ENCODE assay signal across 8 cellular contexts in the genomic region with DNA sequence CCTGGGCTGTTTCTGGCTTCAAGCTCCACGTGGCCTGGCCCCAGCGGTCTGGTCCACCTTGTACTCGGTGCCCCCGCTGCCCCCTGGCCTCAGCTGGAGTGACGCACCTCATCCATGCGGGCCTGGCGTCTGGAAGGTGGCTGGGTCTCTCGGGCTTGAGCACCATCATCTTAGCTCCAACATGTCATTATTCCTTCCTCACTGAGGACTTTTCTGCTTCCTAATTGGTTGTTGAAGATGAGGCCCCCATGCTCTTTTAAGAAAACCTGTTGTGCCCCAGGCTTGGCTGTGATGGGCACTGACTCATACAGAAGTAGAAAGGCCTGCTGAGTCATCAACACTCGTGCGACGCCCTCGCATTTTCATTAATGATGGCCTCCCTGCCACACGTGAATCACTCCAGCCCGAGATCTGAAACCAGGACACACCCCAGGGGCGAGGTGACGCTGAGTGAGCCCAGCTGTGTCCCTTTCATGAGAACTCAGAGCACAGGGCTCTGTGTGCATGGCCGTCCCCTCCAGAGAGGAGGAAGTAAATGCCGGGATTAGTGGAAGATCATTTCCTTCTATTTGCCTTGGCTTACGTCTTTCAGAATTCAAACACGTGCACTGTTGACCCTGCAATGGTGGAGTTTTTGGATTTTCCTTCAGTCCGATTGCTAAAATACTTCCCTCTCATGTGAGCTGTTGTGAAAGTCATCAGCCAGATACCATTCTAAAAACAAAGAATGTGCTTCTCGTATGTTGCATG. TPM values are rescaled to one million over a fixed set of nuclear protein-coding genes. Genes with fewer than 3 reads are reported as not detected.
DNase-seq lines count a peak whose midpoint lies in the region; ATAC-seq, FAIRE-seq and TF ChIP-seq lines count a peak whose summit lies in the region.

No MANE protein-coding gene starts in this region.

- in situ Hi-C loops in GM13976 (cut with MboI; ENCODE audit: low sequenced_read_pairs, unreplicated experiment) = loop anchor here (25.0 kb wide), 5 partner anchors 188 to 737 kb away; a partner anchor contains a TSS

- H2AFZ ChIP-seq in HCT116 (ENCODE audit: low read depth, low read length, poor library complexity, severe bottlenecking) (peak overlapping the region; percentile 79), MM.1S (ENCODE audit: low read length) (peak overlapping the region; percentile 40; the same call in 1 of the 2 replicates)

- H3F3A ChIP-seq in MM.1S (ENCODE audit: insufficient read depth, low read length) = peaks cover 7% of the 10 kb centered on the region

- no peaks in the 10 kb centered on the region for H3K9me3 Mint-ChIP-seq in activated CD8-positive, alpha-beta T cell treated with anti-CD3 and anti-CD28 coated beads for 36 hours

- H3K27me3 ChIP-seq in HCT116 (ENCODE audit: insufficient read depth, low read length) (no peaks in the 10 kb centered on the region), MM.1S (replicated peaks; ENCODE audit: insufficient read depth, low read length) (no peaks in the 10 kb centered on the region)

- TF ChIP-seq RAD21 in HCT116 (IDR thresholded peaks at IDR 0.05; ENCODE audit: low read depth) = no peak

- no peak for FAIRE-seq in D721Med (lab: Jason Lieb, UNC)

- H3K27ac Mint-ChIP-seq in activated CD8-positive, alpha-beta T cell treated with anti-CD3 and anti-CD28 coated beads for 36 hours = no peak overlapping the region

- no peaks in the 10 kb centered on the region for H3K36me3 Mint-ChIP-seq in activated CD8-positive, alpha-beta T cell treated with anti-CD3 and anti-CD28 coated beads for 36 hours (ENCODE audit: low read depth)

- POLR2A ChIA-PET in HCT116 (lab: Charles Lee) = no interaction called here
- POLR2A ChIA-PET in activated CD8-positive, alpha-beta T cell treated with anti-CD3 and anti-CD28 coated beads for 36 hours (lab: Charles Lee) = no interaction called here

- no peak overlapping the region for H3K4me3 Mint-ChIP-seq in activated CD8-positive, alpha-beta T cell treated with anti-CD3 and anti-CD28 coated beads for 36 hours

- DNase-seq in GM13976 (ENCODE audit: low spot score) (peak; percentile 72), HCT116 (ENCODE audit: low read depth, low spot score) (peak; percentile 90), MM.1S (peak; percentile 83), fibroblast of gingiva (ENCODE audit: low read depth) (peak; percentile 76), renal cortical epithelial cell (ENCODE audit: low read depth) (peak; percentile 94), D721Med (ENCODE audit: insufficient read length, low spot score) (no peak), SKM-1 treated with dmso at 0.1 percent for 144 hours (lab: John Stamatoyannopoulos, UW; ENCODE audit: unreplicated experiment) (no peak)
- DNase-seq in activated CD8-positive, alpha-beta T cell treated with anti-CD3 and anti-CD28 coated beads for 36 hours = peak; percentile 94

- peaks cover 15 to 28% of the 10 kb centered on the region in 2 experiments for H3K4me1 ChIP-seq in HCT116 (ENCODE audit: control insufficient read depth in 1 of 2, insufficient read depth in 2 of 2, low read length in 2 of 2)
- H3K4me1 ChIP-seq in MM.1S (ENCODE audit: low read length) = peaks cover 28% of the 10 kb centered on the region

- peaks cover 27% of the 10 kb centered on the region for H3K4me1 Mint-ChIP-seq in activated CD8-positive, alpha-beta T cell treated with anti-CD3 and anti-CD28 coated beads for 36 hours (ENCODE audit: low read depth)

- H3K79me2 ChIP-seq in HCT116 (ENCODE audit: insufficient read depth, low read length) (no peaks in the 10 kb centered on the region), MM.1S (ENCODE audit: low read length) (no peaks in the 10 kb centered on the region)

- TF ChIP-seq POLR2A in HCT116 (IDR thresholded peaks at IDR 0.05; ENCODE audit: borderline replicate concordance, extremely low read depth, insufficient read depth, insufficient read length) = no peak

- H3K36me3 ChIP-seq in HCT116 (ENCODE audit: control insufficient read depth in 1 of 2, insufficient read depth in 2 of 2, low read length in 2 of 2) (no peaks in the 10 kb centered on the region), MM.1S (replicated peaks; ENCODE audit: insufficient read depth, low read length) (no peaks in the 10 kb centered on the region)

- TF ChIP-seq CTCF in GM13976 (IDR thresholded peaks at IDR 0.05; ENCODE audit: borderline replicate concordance, control extremely low read depth, extremely low read depth, insufficient read depth, missing control alignments) (no peak), HCT116 (IDR thresholded peaks at IDR 0.05 in 2 of 3, conservative IDR thresholded peaks at IDR 0.05 in 1 of 3; ENCODE audit: borderline replicate concordance in 1 of 3, insufficient read depth in 1 of 3, low read depth in 2 of 3, low read length in 2 of 3) (no peak), MM.1S (IDR thresholded peaks at IDR 0.05; ENCODE audit: low read length) (no peak), D721Med (IDR thresholded peaks at IDR 0.05; ENCODE audit: insufficient read depth, missing control alignments) (no peak)
- TF ChIP-seq CTCF in activated CD8-positive, alpha-beta T cell treated with anti-CD3 and anti-CD28 coated beads for 36 hours (IDR thresholded peaks at IDR 0.05) = no peak

- H3K9me3 ChIP-seq in HCT116 (ENCODE audit: control insufficient read depth in 1 of 2, insufficient read depth in 1 of 2, low read depth in 1 of 2, low read length in 2 of 2) (no peaks in the 10 kb centered on the region), MM.1S (replicated peaks; ENCODE audit: insufficient read depth, low read length) (no peaks in the 10 kb centered on the region)

- H3K4me2 ChIP-seq in HCT116 (ENCODE audit: low read length) (peak overlapping the region; percentile 69), MM.1S (ENCODE audit: low read depth, low read length) (peak overlapping the region; percentile 63)

- RAD21 ChIA-PET in HCT116 (lab: Charles Lee; ENCODE audit: low non-redundant PET in 1 of 2, low total read pairs in 2 of 2, uncharacterized antibody in 2 of 2, unreplicated experiment in 2 of 2) = no interaction called here

- H3K27me3 Mint-ChIP-seq in activated CD8-positive, alpha-beta T cell treated with anti-CD3 and anti-CD28 coated beads for 36 hours = peaks cover 62% of the 10 kb centered on the region

- H4K20me1 ChIP-seq in HCT116 (ENCODE audit: insufficient read depth) (no peaks in the 10 kb centered on the region), MM.1S (ENCODE audit: insufficient read depth, low read length) (no peaks in the 10 kb centered on the region)

- H3K4me3 ChIP-seq in HCT116 (replicated peaks in 1 of 2; ENCODE audit: low read depth in 1 of 2, low read length in 2 of 2) = peak overlapping the region; percentile 12 to 29
- peak overlapping the region; percentile 29; the same call in 1 of the 2 replicates for H3K4me3 ChIP-seq in MM.1S (ENCODE audit: low read length)

- H3K9ac ChIP-seq in HCT116 (ENCODE audit: low read length) (peak overlapping the region; percentile 13), MM.1S (ENCODE audit: low read length) (peak overlapping the region; percentile 53)

- BruUV-seq in HCT116 (replicated peaks; lab: Mats Ljungman, UMichigan) = no TSS peak

- H3K9me2 ChIP-seq in HCT116 (ENCODE audit: insufficient read depth) = no peaks in the 10 kb centered on the region
- H3K9me2 ChIP-seq in MM.1S (replicated peaks; ENCODE audit: insufficient read depth, low read length) = no peaks in the 10 kb centered on the region

- CTCF ChIA-PET in HCT116 (lab: Charles Lee) = interaction anchor here (0.9 to 2.1 kb wide), 2 partner anchors 22 to 751 kb away, joined by 4 to 5 read pairs; no protein-coding TSS in a partner anchor
- CTCF ChIA-PET in activated CD8-positive, alpha-beta T cell treated with anti-CD3 and anti-CD28 coated beads for 36 hours (lab: Charles Lee) = interaction anchor here (1.9 to 2.2 kb wide), 2 partner anchors 22 to 750 kb away, joined by 4 to 7 read pairs; no protein-coding TSS in a partner anchor

- ATAC-seq in HCT116 = peak; percentile 95
- ATAC-seq in activated CD8-positive, alpha-beta T cell treated with anti-CD3 and anti-CD28 coated beads for 36 hours = peak; percentile 96

- no peak overlapping the region for H3K27ac ChIP-seq in HCT116 (ENCODE audit: low read depth, low read length)
- H3K27ac ChIP-seq in MM.1S (ENCODE audit: low read length) = peak overlapping the region; percentile 67

- intact Hi-C loops in HCT116 (cut with micrococcal nuclease) = no loop called here
- intact Hi-C loops in activated CD8-positive, alpha-beta T cell treated with anti-CD3 and anti-CD28 coated beads for 36 hours (cut with micrococcal nuclease) = no loop called here

TF ChIP-seq in HCT116, 20 proteins besides CTCF, POLR2A, EP300 and RAD21 (continues in another document):
- no peak for TF ChIP-seq EZH2phosphoT487 (IDR thresholded peaks at IDR 0.05; ENCODE audit: borderline replicate concordance)
- TF ChIP-seq, protein P1, sequence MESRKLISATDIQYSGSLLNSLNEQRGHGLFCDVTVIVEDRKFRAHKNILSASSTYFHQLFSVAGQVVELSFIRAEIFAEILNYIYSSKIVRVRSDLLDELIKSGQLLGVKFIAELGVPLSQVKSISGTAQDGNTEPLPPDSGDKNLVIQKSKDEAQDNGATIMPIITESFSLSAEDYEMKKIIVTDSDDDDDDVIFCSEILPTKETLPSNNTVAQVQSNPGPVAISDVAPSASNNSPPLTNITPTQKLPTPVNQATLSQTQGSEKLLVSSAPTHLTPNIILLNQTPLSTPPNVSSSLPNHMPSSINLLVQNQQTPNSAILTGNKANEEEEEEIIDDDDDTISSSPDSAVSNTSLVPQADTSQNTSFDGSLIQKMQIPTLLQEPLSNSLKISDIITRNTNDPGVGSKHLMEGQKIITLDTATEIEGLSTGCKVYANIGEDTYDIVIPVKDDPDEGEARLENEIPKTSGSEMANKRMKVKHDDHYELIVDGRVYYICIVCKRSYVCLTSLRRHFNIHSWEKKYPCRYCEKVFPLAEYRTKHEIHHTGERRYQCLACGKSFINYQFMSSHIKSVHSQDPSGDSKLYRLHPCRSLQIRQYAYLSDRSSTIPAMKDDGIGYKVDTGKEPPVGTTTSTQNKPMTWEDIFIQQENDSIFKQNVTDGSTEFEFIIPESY (IDR thresholded peaks at IDR 0.05; ENCODE audit: extremely low read depth, insufficient replicate concordance, low read length) = no peak
- TF ChIP-seq ZFX (IDR thresholded peaks at IDR 0.05) = no peak
- TF ChIP-seq JUND (IDR thresholded peaks at IDR 0.05) = peak; percentile 91
- TF ChIP-seq EGR1 (IDR thresholded peaks at IDR 0.05; ENCODE audit: low read depth) = peak; percentile 95

RNA-seq across cellular contexts. Expression of a gene that starts 14.0 kb away (rescaled TPM):
- total RNA-seq in HCT116 (2021; ENCODE audit: unreplicated experiment) (8.0 TPM), renal cortical epithelial cell (0.05 TPM in 1 of 2 replicates, not detected in the other)
- polyA plus RNA-seq in HCT116 (2012) = 2.7 and 3.2 TPM in 2 replicates
- total RNA-seq in activated CD8-positive, alpha-beta T cell treated with anti-CD3 and anti-CD28 coated beads for 36 hours = under 1 TPM; 0.32 to 0.51 TPM

RNA-seq across cellular contexts. Expression of a gene that starts 17.9 kb away (rescaled TPM):
- total RNA-seq in HCT116 (2021; ENCODE audit: unreplicated experiment) = 44.7 TPM
- polyA plus RNA-seq in HCT116 (2012) = 30.6 and 41.5 TPM in 2 replicates
- total RNA-seq in activated CD8-positive, alpha-beta T cell treated with anti-CD3 and anti-CD28 coated beads for 36 hours = 1 to 10 TPM in 1 of 2 experiments, under 1 TPM in 1; 0.83 to 1.1 TPM
- total RNA-seq in renal cortical epithelial cell = 0.75 and 13.2 TPM in 2 replicates

RNA-seq across cellular contexts. Expression of a gene that starts 57.3 kb away (rescaled TPM):
- total RNA-seq in HCT116 (2021; ENCODE audit: unreplicated experiment) (not detected), renal cortical epithelial cell (not detected in 2 replicates)
- polyA plus RNA-seq in HCT116 (2012) = 0.13 TPM in 1 of 2 replicates, not detected in the other
- 1 to 10 TPM; 2.3 to 3.3 TPM for total RNA-seq in activated CD8-positive, alpha-beta T cell treated with anti-CD3 and anti-CD28 coated beads for 36 hours

Comparison
In these comparisons a context has a peak if more than half of its experiments do, and no peak if none do; other contexts are left out.
1. DNase-seq: peak in GM13976 (single experiment), HCT116 (single experiment), MM.1S (single experiment), activated CD8-positive, alpha-beta T cell treated with anti-CD3 and anti-CD28 coated beads for 36 hours (single experiment), fibroblast of gingiva (single experiment) and renal cortical epithelial cell (single experiment); none in D721Med (single experiment) and SKM-1 treated with dmso at 0.1 percent for 144 hours (single experiment).